8 cellular contexts compared by ENCODE assay signal in genomic region chrX:119758682-119759332, GRCh38. TPM values are rescaled to one million over a fixed set of nuclear protein-coding genes. Genes with fewer than 3 reads are reported as not detected.
DNase-seq lines count a peak whose midpoint lies in the region; ATAC-seq and TF ChIP-seq lines count a peak whose summit lies in the region.

No MANE protein-coding gene starts in this region.

- peaks cover 6% of the 10 kb centered on the region for H3K4me1 Mint-ChIP-seq in MCF 10A (ENCODE audit: insufficient read depth, unreplicated experiment)

- CTCF ChIA-PET in SK-N-SH (lab: Yijun Ruan, JAX) (interaction anchor here (0.7 to 3.6 kb wide), 11 partner anchors 10 to 246 kb away, joined by 3 to 15 read pairs (median 3); no protein-coding TSS in a partner anchor), MCF 10A (lab: Yijun Ruan, JAX) (interaction anchor here (0.6 to 1.4 kb wide), 6 partner anchors 9 to 1992 kb away, joined by 3 to 5 read pairs (median 3); partner anchors contain the start of gene NKRF), RWPE1 (lab: Yijun Ruan, JAX) (interaction anchor here (0.7 to 1.3 kb wide), 3 partner anchors 21 to 127 kb away, joined by 3 to 5 read pairs (median 3); no protein-coding TSS in a partner anchor)

- BruUV-seq in MCF 10A (replicated peaks; lab: Mats Ljungman, UMichigan): no TSS peak

- peak; percentile 19 for TF ChIP-seq CTCF in GM12864 (IDR thresholded peaks at IDR 0.05; ENCODE audit: low read depth, low read length, missing control alignments)
- TF ChIP-seq CTCF in SK-N-SH (IDR thresholded peaks at IDR 0.05): no peak
- no peak for TF ChIP-seq CTCF in MCF 10A (IDR thresholded peaks at IDR 0.05; ENCODE audit: unreplicated experiment)
- TF ChIP-seq CTCF in left lung (IDR thresholded peaks at IDR 0.05): no peak
- TF ChIP-seq CTCF in stomach (IDR thresholded peaks at IDR 0.05): no peak
- no peak for TF ChIP-seq CTCF in RWPE1 (conservative IDR thresholded peaks at IDR 0.05; ENCODE audit: low read depth)

- no peaks in the 10 kb centered on the region for H3K9me2 ChIP-seq in SK-N-SH

- TF ChIP-seq EP300 in SK-N-SH (IDR thresholded peaks at IDR 0.05; ENCODE audit: borderline replicate concordance in 1 of 2, low read depth in 1 of 2, low read length in 1 of 2) (no peak), stomach (IDR thresholded peaks at IDR 0.05) (no peak)

- no peaks in the 10 kb centered on the region for H3K9me3 ChIP-seq in SK-N-SH
- no peaks in the 10 kb centered on the region for H3K9me3 ChIP-seq in left lung
- no peaks in the 10 kb centered on the region for H3K9me3 ChIP-seq in stomach

- 6% methylated on average over 17 of the region's 71 CpGs for WGBS in SK-N-SH (ENCODE audit: low lambda C conversion rate)
- 1 to 44% (median 21%) methylated on average over 19 to 70 of the region's 71 CpGs; no CpG with 5 or more reads in 1 of the 5 donors for WGBS in stomach, 5 donors

- TF ChIP-seq RAD21 in SK-N-SH (IDR thresholded peaks at IDR 0.05; ENCODE audit: low read length): no peak

- intact Hi-C loops in MCF 10A (cut with micrococcal nuclease) (no loop called here), left lung (cut with DNase I) (no loop called here), stomach (cut with DNase I; ENCODE audit: low total_unique reads) (no loop called here)

- peak overlapping the region; percentile 44 for H3K4me3 Mint-ChIP-seq in MCF 10A (ENCODE audit: unreplicated experiment)

- ATAC-seq in left lung (peak; percentile 64), GM18870 (IDR thresholded peaks at IDR 0.05; ENCODE audit: unreplicated experiment) (no peak)

- H3K27me3 ChIP-seq in SK-N-SH (ENCODE audit: insufficient read depth) (peaks cover 27% of the 10 kb centered on the region), left lung (peaks cover 0 to 10% of the 10 kb centered on the region in 2 donors), stomach (peaks cover 0 to 12% (median 0%) of the 10 kb centered on the region in 3 donors)

- DNase-seq in GM12864 (ENCODE audit: low read depth) (no peak), SK-N-SH (peak; percentile 67), MCF 10A (ENCODE audit: unreplicated experiment) (no peak), left lung (peak in 1 of 2 donors; percentile 87), stomach (peak; percentile 43), RWPE1 (ENCODE audit: low spot score) (no peak), C1 segment of cervical spinal cord (lab: John Stamatoyannopoulos, UW) (no peak)

- H3K27ac ChIP-seq in SK-N-SH (ENCODE audit: low read depth in 2 of 2, low read length in 1 of 2) (no peak overlapping the region), left lung (peak overlapping the region in 1 of 2 donors; percentile 82), stomach (peak overlapping the region; percentile 63 to 79 (median 72)), RWPE1 (no peak overlapping the region)

- H3K9me3 Mint-ChIP-seq in MCF 10A (ENCODE audit: unreplicated experiment): no peaks in the 10 kb centered on the region

- no peaks in the 10 kb centered on the region for H3K79me2 ChIP-seq in SK-N-SH (ENCODE audit: insufficient read depth)

- H3K27ac Mint-ChIP-seq in MCF 10A (ENCODE audit: low read depth, unreplicated experiment): no peak overlapping the region

- H3K4me1 ChIP-seq in SK-N-SH (ENCODE audit: control insufficient read depth in 1 of 2, insufficient read depth in 2 of 2, low read depth in 1 of 2, low read length in 1 of 2) (peaks cover 0 to 5% of the 10 kb centered on the region in 2 experiments; a peak in 1 of 4 replicates), left lung (peaks cover 0 to 16% of the 10 kb centered on the region in 2 donors), stomach (peaks cover 0 to 31% (median 27%) of the 10 kb centered on the region in 4 donors)

- peaks cover 7% of the 10 kb centered on the region for H3F3A ChIP-seq in SK-N-SH (replicated peaks; ENCODE audit: insufficient read depth)

- POLR2A ChIA-PET in SK-N-SH (lab: Yijun Ruan, JAX) (interaction anchor here (0.9 to 1.1 kb wide), 4 partner anchors 31 to 156 kb away, joined by 3 to 4 read pairs (median 3); partner anchors contain the start of gene RPL39), MCF 10A (lab: Yijun Ruan, JAX) (interaction anchor here (0.6 to 1.7 kb wide), 4 partner anchors 9 to 152 kb away, joined by 3 to 8 read pairs (median 4); partner anchors contain the start of genes RPL39 and UPF3B), RWPE1 (lab: Yijun Ruan, JAX; ENCODE audit: low non-redundant PET) (interaction anchor here (1.1 kb wide), 1 partner anchor 153 kb away, joined by 3 read pairs; no protein-coding TSS in a partner anchor)

- peak overlapping the region; percentile 64 for H3K4me3 ChIP-seq in GM12864 (ENCODE audit: low read depth, low read length)
- H3K4me3 ChIP-seq in SK-N-SH (ENCODE audit: low read depth in 2 of 2, low read length in 1 of 2): peak overlapping the region; percentile 39 to 41
- H3K4me3 ChIP-seq in left lung: peak overlapping the region; percentile 35 to 54
- peak overlapping the region; percentile 47 to 63 (median 54) for H3K4me3 ChIP-seq in stomach

- H3K4me2 ChIP-seq in SK-N-SH: peak overlapping the region; percentile 67

- no peaks in the 10 kb centered on the region for H4K20me1 ChIP-seq in SK-N-SH (ENCODE audit: insufficient read depth)

- H3K9ac ChIP-seq in SK-N-SH: no peak overlapping the region

- H2AFZ ChIP-seq in SK-N-SH (ENCODE audit: low read depth): peak overlapping the region; percentile 46; the same call in 1 of the 2 replicates

- peaks cover 9% of the 10 kb centered on the region for H3K27me3 Mint-ChIP-seq in MCF 10A (ENCODE audit: insufficient read depth, unreplicated experiment)

- no peaks in the 10 kb centered on the region for H3K36me3 ChIP-seq in SK-N-SH (replicated peaks in 1 of 2; ENCODE audit: control insufficient read depth in 1 of 2, insufficient read depth in 2 of 2, low read length in 1 of 2)
- no peaks in the 10 kb centered on the region for H3K36me3 ChIP-seq in left lung
- H3K36me3 ChIP-seq in stomach: no peaks in the 10 kb centered on the region

- no peaks in the 10 kb centered on the region for H3K36me3 Mint-ChIP-seq in MCF 10A (ENCODE audit: insufficient read depth, unreplicated experiment)

- TF ChIP-seq POLR2A in stomach (IDR thresholded peaks at IDR 0.05): no peak

TF ChIP-seq in SK-N-SH, 30 proteins besides CTCF, POLR2A, EP300 and RAD21:
- TF ChIP-seq MAX (IDR thresholded peaks at IDR 0.05; ENCODE audit: low read depth): peak; percentile 16; the same call in 1 of the 2 replicates
- TF ChIP-seq TCF12 (IDR thresholded peaks at IDR 0.05): no peak

RNA-seq across cellular contexts. Expression of gene SOWAHD, which starts 0.4 kb away (rescaled TPM):
- polyA plus RNA-seq in SK-N-SH (2012; rRNA removed) (0.20 and 0.32 TPM in 2 replicates), stomach (1 to 10 TPM; 1.5 to 2.0 (median 1.6) TPM)
- 0.13 and 0.18 TPM in 2 replicates for polyA plus RNA-seq in SK-N-SH (2012; cell fraction: cytosol; rRNA removed)
- 0.16 and 0.24 TPM in 2 replicates for polyA plus RNA-seq in SK-N-SH (2012; cell fraction: nucleus; rRNA removed)
- total RNA-seq in MCF 10A (2022) (not detected in 2 replicates), left lung (1 to 10 TPM; 2.4 to 4.2 TPM), stomach (10 to 100 TPM in 1 of 5 donors, not detected in 4; 33.6 TPM)

RNA-seq across cellular contexts. Expression of gene RPL39, which starts 32.6 kb away (rescaled TPM):
- polyA plus RNA-seq in SK-N-SH (2012; rRNA removed): 4,443 and 5,368 TPM in 2 replicates
- polyA plus RNA-seq in SK-N-SH (2012; cell fraction: cytosol; rRNA removed): 7,639 and 8,806 TPM in 2 replicates
- 475 and 761 TPM in 2 replicates for polyA plus RNA-seq in SK-N-SH (2012; cell fraction: nucleus; rRNA removed)
- total RNA-seq in MCF 10A (2022): 1,826 and 1,944 TPM in 2 replicates
- 1,000 to 10,000 TPM; 1,442 to 1,453 TPM for total RNA-seq in left lung
- 1,000 to 10,000 TPM in 2 of 5 donors, 100 to 1,000 TPM in 3; 117 to 3,049 (median 913) TPM for total RNA-seq in stomach
- polyA plus RNA-seq in stomach: 1,000 to 10,000 TPM; 6,944 to 8,391 (median 7,935) TPM

Comparison
In these comparisons a context has a peak if more than half of its experiments do, and no peak if none do; other contexts are left out.
1. DNase-seq: peak in SK-N-SH (single experiment) and stomach (single experiment); none in GM12864 (single experiment), MCF 10A (single experiment), RWPE1 (single experiment) and C1 segment of cervical spinal cord (0 of 14).
2. H3K27ac ChIP-seq: peak in stomach (5 of 5); none in SK-N-SH (0 of 2) and RWPE1 (single experiment).
3. Peak in every context shown above with its lines, with median percentiles within 50 percentile points of each other: H3K4me3 ChIP-seq.